Comparison of ENCODE assay signal across 30 cellular contexts in the genomic region with DNA sequence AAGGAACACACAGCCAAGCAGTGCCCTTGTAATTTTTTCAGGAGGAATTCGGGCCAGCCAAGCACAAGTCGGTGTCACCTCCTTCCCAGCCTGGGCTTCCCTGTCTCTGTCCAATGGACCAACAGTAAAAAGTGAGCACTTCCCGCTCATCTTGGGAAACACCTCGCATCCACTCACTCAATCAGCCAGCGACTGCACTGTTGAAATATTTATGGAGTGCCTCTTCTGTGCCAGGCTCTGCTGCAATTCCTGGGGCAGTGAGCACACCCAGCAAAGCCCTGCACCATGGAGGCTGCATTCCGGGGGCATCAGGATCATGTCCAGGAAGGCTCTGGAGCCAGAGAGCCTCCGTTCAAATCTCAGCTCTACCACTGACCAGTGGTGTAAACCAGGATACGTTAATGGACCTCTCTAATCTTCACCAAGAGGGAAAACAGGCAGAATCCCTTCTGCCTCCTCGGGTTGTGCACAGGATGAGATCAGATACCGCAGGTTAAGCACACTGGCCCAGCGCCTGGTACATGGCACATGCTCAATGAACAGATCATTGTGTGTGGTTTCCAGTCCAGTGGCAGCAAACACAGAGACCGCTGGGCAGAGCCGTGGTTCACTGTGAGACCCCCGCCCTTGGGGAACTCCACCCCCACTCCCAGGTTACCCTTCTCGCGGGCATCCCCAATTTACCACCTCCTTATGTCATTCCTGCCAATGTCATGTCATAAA.
DNase-seq lines count a peak whose midpoint lies in the region; ATAC-seq and TF ChIP-seq lines count a peak whose summit lies in the region.
"Had no signal": no experiment of that assay in that cellular context is flagged by ENCODE, and none has a peak within 500 bp of the region (broad histone marks: within the 10 kb centered on the region; RNA-seq: fewer than 3 reads in every experiment).

No MANE protein-coding gene starts in this region.

- ATAC-seq in left ventricle myocardium superior (no peak), Right ventricle myocardium superior (ENCODE audit: poor library complexity) (no peak), GM21723 (IDR thresholded peaks at IDR 0.05; ENCODE audit: unreplicated experiment) (no peak), aorta (ENCODE audit: low FRiP score) (no peak), natural killer cell (no peak)
- ATAC-seq: gastroesophageal sphincter; HCT116; natural killer cell treated with Interleukin-12 subunit alpha and Interleukin-12 subunit beta and Interleukin-15 and Interleukin-18, amount 100 ng/mL, for 72 hours; stimulated activated memory B cell treated with anti-CD40 and anti-IgM and Interleukin-4, amounts not matched to agents 10 μg/mL and 1 μg/mL and 100 μg/mL, for 72 hours had no signal

- intact Hi-C loops in left ventricle myocardium superior (cut with micrococcal nuclease) = no loop called here
- intact Hi-C loops in Right ventricle myocardium superior (cut with DNase I) = no loop called here
- intact Hi-C loops in aorta (cut with DNase I) = loop anchor here in 1 of 2 donors (10.0 kb wide), 1 partner anchor 97 kb away; no protein-coding TSS in a partner anchor
- intact Hi-C loops in natural killer cell (cut with micrococcal nuclease) = no loop called here

- in situ Hi-C loops in astrocyte of the spinal cord (cut with HindIII; ENCODE audit: low sequenced_read_pairs) = no loop called here

- H3K4me2 ChIP-seq in neuronal stem cell (ENCODE audit: insufficient read depth, low read length, poor library complexity, severe bottlenecking) = no peak overlapping the region
- H3K4me2 ChIP-seq: hepatocyte had no signal

- H3K4ac ChIP-seq in neuronal stem cell (ENCODE audit: low read length) = no peak overlapping the region

- H3K9me3 Mint-ChIP-seq in natural killer cell = no peaks in the 10 kb centered on the region
- H3K9me3 Mint-ChIP-seq: activated CD4-positive, alpha-beta memory T cell treated with anti-CD3 and anti-CD28 coated beads for 36 hours; activated naive CD4-positive, alpha-beta T cell treated with anti-CD3 and anti-CD28 coated beads, Interleukin-2, amount 10 ng/mL, durations not matched to agents 7 days and 5 days; activated T-helper 1 cell treated with anti-CD3 and anti-CD28 coated beads, Interleukin-12 subunit alpha, Interleukin-12 subunit beta, Interleukin-2, Interleukin-4 antibody, amounts not matched to agents 30 ng/mL and 10 ng/mL and 1 ng/mL, durations not matched to agents 14 hours and 24 hours and 36 hours; central memory CD8-positive, alpha-beta T cell; IgD-negative memory B cell; natural killer cell treated with Interleukin-12 subunit alpha and Interleukin-12 subunit beta and Interleukin-15 and Interleukin-18, amount 100 ng/mL, for 72 hours; stimulated activated memory B cell treated with anti-CD40 and anti-IgM and Interleukin-4, amounts not matched to agents 10 μg/mL and 1 μg/mL and 100 μg/mL, for 72 hours had no signal

- no peaks in the 10 kb centered on the region for H3K27me3 Mint-ChIP-seq in natural killer cell (ENCODE audit: low read depth in 2 of 2)
- H3K27me3 Mint-ChIP-seq: activated CD4-positive, alpha-beta memory T cell treated with anti-CD3 and anti-CD28 coated beads for 36 hours; natural killer cell treated with Interleukin-12 subunit alpha and Interleukin-12 subunit beta and Interleukin-15 and Interleukin-18, amount 100 ng/mL, for 72 hours had no signal

- H2AFZ ChIP-seq in neuronal stem cell (ENCODE audit: low read length) = no peak overlapping the region
- H2AFZ ChIP-seq: hepatocyte, parathyroid adenoma had no signal

- H3K4me3 Mint-ChIP-seq in natural killer cell = no peak overlapping the region
- H3K4me3 Mint-ChIP-seq: activated CD4-positive, alpha-beta memory T cell treated with anti-CD3 and anti-CD28 coated beads for 36 hours; activated naive CD4-positive, alpha-beta T cell treated with anti-CD3 and anti-CD28 coated beads, Interleukin-2, amount 10 ng/mL, durations not matched to agents 7 days and 5 days; activated T-helper 1 cell treated with anti-CD3 and anti-CD28 coated beads, Interleukin-12 subunit alpha, Interleukin-12 subunit beta, Interleukin-2, Interleukin-4 antibody, amounts not matched to agents 30 ng/mL and 10 ng/mL and 1 ng/mL, durations not matched to agents 14 hours and 24 hours and 36 hours; central memory CD8-positive, alpha-beta T cell; IgD-negative memory B cell; natural killer cell treated with Interleukin-12 subunit alpha and Interleukin-12 subunit beta and Interleukin-15 and Interleukin-18, amount 100 ng/mL, for 72 hours; stimulated activated memory B cell treated with anti-CD40 and anti-IgM and Interleukin-4, amounts not matched to agents 10 μg/mL and 1 μg/mL and 100 μg/mL, for 72 hours had no signal

- H3K14ac ChIP-seq in neuronal stem cell (ENCODE audit: low read length) = no peak overlapping the region

- peaks cover 22 to 28% of the 10 kb centered on the region in 2 donors for H3K4me1 ChIP-seq in neuronal stem cell (ENCODE audit: control insufficient read depth in 2 of 2, insufficient read depth in 1 of 2, low read depth in 1 of 2, low read length in 2 of 2)
- no peaks in the 10 kb centered on the region for H3K4me1 ChIP-seq in aorta (ENCODE audit: control insufficient read depth in 1 of 2, insufficient read depth in 2 of 2, low read length in 2 of 2)
- H3K4me1 ChIP-seq: parathyroid adenoma had no signal

- no peak overlapping the region for H3K9ac ChIP-seq in neuronal stem cell (ENCODE audit: low read depth, low read length, poor library complexity)
- H3K9ac ChIP-seq: parathyroid adenoma had no signal

- H3K9me3 ChIP-seq in neuronal stem cell (replicated peaks in 1 of 2; ENCODE audit: control insufficient read depth in 2 of 2, insufficient read depth in 1 of 2, low read depth in 1 of 2, low read length in 2 of 2) (no peaks in the 10 kb centered on the region), aorta (ENCODE audit: control insufficient read depth, low read length) (no peaks in the 10 kb centered on the region)
- H3K9me3 ChIP-seq: esophagus squamous epithelium, gastroesophageal sphincter, Peyer's patch had no signal

- H2BK15ac ChIP-seq in neuronal stem cell (ENCODE audit: low read length) = no peak overlapping the region

- no CpG with 5 or more reads among the region's 16 CpGs for WGBS in neuronal stem cell (ENCODE audit: extremely low coverage in 2 of 2, insufficient read length in 2 of 2, insufficient replicate concordance in 1 of 2), 2 donors
- WGBS in aorta, 2 donors = 91 to 94% methylated on average over 16 of the region's 16 CpGs

- no peak overlapping the region for H3K23ac ChIP-seq in neuronal stem cell (ENCODE audit: low read depth, low read length, poor library complexity)

- H3K36me3 ChIP-seq in neuronal stem cell (replicated peaks in 1 of 2; ENCODE audit: control insufficient read depth in 2 of 2, insufficient read depth in 2 of 2, low read length in 2 of 2) (no peaks in the 10 kb centered on the region), aorta (ENCODE audit: control insufficient read depth in 1 of 2, insufficient read depth in 2 of 2, low read length in 1 of 2) (no peaks in the 10 kb centered on the region)
- H3K36me3 ChIP-seq: esophagus squamous epithelium, gastroesophageal sphincter, Peyer's patch had no signal

- no peak overlapping the region for H4K91ac ChIP-seq in neuronal stem cell (ENCODE audit: low read depth, low read length, poor library complexity)

- H3K27me3 ChIP-seq in neuronal stem cell (ENCODE audit: control insufficient read depth in 3 of 3, insufficient read depth in 3 of 3, low read depth in 1 of 3, low read length in 3 of 3) = no peaks in the 10 kb centered on the region
- no peaks in the 10 kb centered on the region for H3K27me3 ChIP-seq in aorta (ENCODE audit: control insufficient read depth in 1 of 2, insufficient read depth in 2 of 2, low read length in 1 of 2)
- H3K27me3 ChIP-seq: esophagus squamous epithelium, gastroesophageal sphincter, hepatocyte, Peyer's patch had no signal

- no peak overlapping the region for H4K8ac ChIP-seq in neuronal stem cell (ENCODE audit: low read depth, low read length)

- H2BK120ac ChIP-seq in neuronal stem cell (ENCODE audit: low read depth, low read length) = no peak overlapping the region

- H2BK12ac ChIP-seq in neuronal stem cell (ENCODE audit: low read length) = no peak overlapping the region

- H3K4me3 ChIP-seq in astrocyte of the spinal cord (ENCODE audit: low read depth, low read length) (no peak overlapping the region), neuronal stem cell (ENCODE audit: low read length in 2 of 2) (no peak overlapping the region), aorta (ENCODE audit: low read length in 2 of 2) (no peak overlapping the region)
- H3K4me3 ChIP-seq: esophagus squamous epithelium, gastroesophageal sphincter, hepatocyte, Peyer's patch had no signal

- peak; percentile 20 for DNase-seq in left ventricle myocardium superior
- no peak for DNase-seq in Right ventricle myocardium superior
- DNase-seq in astrocyte of the spinal cord (ENCODE audit: low read depth, low spot score) = peak; percentile 46
- no peak for DNase-seq in neuronal stem cell (ENCODE audit: low spot score)
- DNase-seq in aorta = no peak
- DNase-seq in islet precursor cell = no peak
- DNase-seq in natural killer cell = no peak
- DNase-seq: activated CD4-positive, alpha-beta memory T cell treated with anti-CD3 and anti-CD28 coated beads for 36 hours; activated CD8-positive, alpha-beta memory T cell treated with anti-CD3 and anti-CD28 coated beads, Interleukin-2, amount 50 U/mL, for 4 hours; activated naive CD4-positive, alpha-beta T cell treated with anti-CD3 and anti-CD28 coated beads, Interleukin-2, amount 10 ng/mL, durations not matched to agents 7 days and 5 days; anterior cingulate cortex; dermis blood vessel endothelial cell; esophagus squamous epithelium; midbrain; NCI-H1105; NCI-H187 treated with DMSO at 0.1 percent for 48 hours; NCI-H2171 treated with DMSO at 0.1 percent for 48 hours; NCI-H524 treated with DMSO at 0.1 percent for 48 hours; Peyer's patch; stimulated activated CD4-positive, alpha-beta T cell treated with anti-CD3 and anti-CD28 coated beads, Interleukin-4, amount 100 ng/mL, for 24 hours had no signal

- H3K18ac ChIP-seq in neuronal stem cell (ENCODE audit: low read length) = peak overlapping the region; percentile 21

- H3K36me3 Mint-ChIP-seq in natural killer cell = no peaks in the 10 kb centered on the region
- H3K36me3 Mint-ChIP-seq: activated CD4-positive, alpha-beta memory T cell treated with anti-CD3 and anti-CD28 coated beads for 36 hours; activated naive CD4-positive, alpha-beta T cell treated with anti-CD3 and anti-CD28 coated beads, Interleukin-2, amount 10 ng/mL, durations not matched to agents 7 days and 5 days; IgD-negative memory B cell; natural killer cell treated with Interleukin-12 subunit alpha and Interleukin-12 subunit beta and Interleukin-15 and Interleukin-18, amount 100 ng/mL, for 72 hours; stimulated activated memory B cell treated with anti-CD40 and anti-IgM and Interleukin-4, amounts not matched to agents 10 μg/mL and 1 μg/mL and 100 μg/mL, for 72 hours had no signal

- H3K79me1 ChIP-seq in neuronal stem cell (ENCODE audit: low read depth, low read length) = peaks cover 5% of the 10 kb centered on the region

- no peak overlapping the region for H2BK5ac ChIP-seq in neuronal stem cell (ENCODE audit: low read length)

- peak overlapping the region; percentile 5 for H2AK5ac ChIP-seq in neuronal stem cell (ENCODE audit: low read depth, low read length)

- H3K27ac ChIP-seq in neuronal stem cell (replicated peaks; ENCODE audit: low read length) (no peak overlapping the region), aorta (ENCODE audit: low read depth in 1 of 2, low read length in 2 of 2) (no peak overlapping the region)
- H3K27ac ChIP-seq: esophagus squamous epithelium, hepatocyte, parathyroid adenoma, Peyer's patch had no signal

- H3K4me1 Mint-ChIP-seq in natural killer cell = no peaks in the 10 kb centered on the region
- H3K4me1 Mint-ChIP-seq: activated naive CD4-positive, alpha-beta T cell treated with anti-CD3 and anti-CD28 coated beads, Interleukin-2, amount 10 ng/mL, durations not matched to agents 7 days and 5 days; central memory CD8-positive, alpha-beta T cell; IgD-negative memory B cell; stimulated activated memory B cell treated with anti-CD40 and anti-IgM and Interleukin-4, amounts not matched to agents 10 μg/mL and 1 μg/mL and 100 μg/mL, for 72 hours had no signal

- TF ChIP-seq CTCF in astrocyte of the spinal cord (IDR thresholded peaks at IDR 0.05; ENCODE audit: low read depth, low read length) (no peak), natural killer cell (IDR thresholded peaks at IDR 0.05) (no peak)

- no peak overlapping the region for H3K27ac Mint-ChIP-seq in natural killer cell
- H3K27ac Mint-ChIP-seq: activated CD4-positive, alpha-beta memory T cell treated with anti-CD3 and anti-CD28 coated beads for 36 hours; activated naive CD4-positive, alpha-beta T cell treated with anti-CD3 and anti-CD28 coated beads, Interleukin-2, amount 10 ng/mL, durations not matched to agents 7 days and 5 days; activated T-helper 1 cell treated with anti-CD3 and anti-CD28 coated beads, Interleukin-12 subunit alpha, Interleukin-12 subunit beta, Interleukin-2, Interleukin-4 antibody, amounts not matched to agents 30 ng/mL and 10 ng/mL and 1 ng/mL, durations not matched to agents 14 hours and 24 hours and 36 hours; natural killer cell treated with Interleukin-12 subunit alpha and Interleukin-12 subunit beta and Interleukin-15 and Interleukin-18, amount 100 ng/mL, for 72 hours; stimulated activated memory B cell treated with anti-CD40 and anti-IgM and Interleukin-4, amounts not matched to agents 10 μg/mL and 1 μg/mL and 100 μg/mL, for 72 hours had no signal

Comparison
In these comparisons a context has a peak if more than half of its experiments do, and no peak if none do; other contexts are left out.
1. DNase-seq: peak in left ventricle myocardium superior (single experiment) and astrocyte of the spinal cord (single experiment); none in Right ventricle myocardium superior (single experiment), neuronal stem cell (single experiment), aorta (0 of 2), islet precursor cell (single experiment) and natural killer cell (single experiment).